ENCODE assay signal across 2 cellular contexts in the genomic region with DNA sequence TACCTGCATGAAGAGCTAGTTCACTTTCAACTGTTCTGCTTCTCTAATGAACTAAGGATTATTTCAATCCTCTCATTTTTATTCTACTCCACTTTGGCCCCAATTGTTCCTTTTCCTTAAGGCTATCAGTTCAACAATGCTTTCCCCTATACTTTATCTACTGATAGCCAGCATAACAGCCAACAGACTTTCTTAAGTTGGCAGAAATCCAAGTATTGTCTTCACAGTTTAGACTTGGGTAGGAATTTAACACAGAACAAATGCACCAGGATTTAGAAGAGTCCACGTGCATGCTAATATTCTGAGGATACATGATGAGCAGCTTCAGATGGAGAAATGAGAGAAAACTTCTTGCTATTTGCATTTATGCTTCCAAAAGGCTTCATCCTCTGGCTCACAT.
A peak's percentile ranks its signal among the peaks of the same experiment; 100 is the strongest.
TF ChIP-seq lines count a peak whose summit lies in the region.

No MANE protein-coding gene starts in this region.

TF ChIP-seq in SK-N-SH, 30 proteins besides CTCF, POLR2A, EP300 and RAD21 (continued from another document):
- TF ChIP-seq, protein P1, sequence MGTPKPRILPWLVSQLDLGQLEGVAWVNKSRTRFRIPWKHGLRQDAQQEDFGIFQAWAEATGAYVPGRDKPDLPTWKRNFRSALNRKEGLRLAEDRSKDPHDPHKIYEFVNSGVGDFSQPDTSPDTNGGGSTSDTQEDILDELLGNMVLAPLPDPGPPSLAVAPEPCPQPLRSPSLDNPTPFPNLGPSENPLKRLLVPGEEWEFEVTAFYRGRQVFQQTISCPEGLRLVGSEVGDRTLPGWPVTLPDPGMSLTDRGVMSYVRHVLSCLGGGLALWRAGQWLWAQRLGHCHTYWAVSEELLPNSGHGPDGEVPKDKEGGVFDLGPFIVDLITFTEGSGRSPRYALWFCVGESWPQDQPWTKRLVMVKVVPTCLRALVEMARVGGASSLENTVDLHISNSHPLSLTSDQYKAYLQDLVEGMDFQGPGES (IDR thresholded peaks at IDR 0.05; ENCODE audit: low read depth, low read length) = no peak
- 0 out of 2 replicates have a peak, but pooled peaks have one; percentile 25 for TF ChIP-seq GATA2 (CRISPR knock-in tag; IDR thresholded peaks at IDR 0.05)

TF ChIP-seq in SK-N-SH treated with all-trans-retinoic acid at 6 μM for 48 hours, 23 proteins besides CTCF, POLR2A, EP300 and RAD21 (continued from another document):
- TF ChIP-seq TCF4 (CRISPR knock-in tag; IDR thresholded peaks at IDR 0.05; ENCODE audit: borderline replicate concordance) = no peak
- no peak for TF ChIP-seq OSR1 (CRISPR knock-in tag; IDR thresholded peaks at IDR 0.05)
- TF ChIP-seq PPARA (CRISPR knock-in tag; IDR thresholded peaks at IDR 0.05; ENCODE audit: borderline replicate concordance) = no peak
- TF ChIP-seq CSDC2 (CRISPR knock-in tag; IDR thresholded peaks at IDR 0.05) = no peak
- TF ChIP-seq ZFP30 (CRISPR knock-in tag; IDR thresholded peaks at IDR 0.05) = no peak
- no peak for TF ChIP-seq GLIS3 (CRISPR knock-in tag; IDR thresholded peaks at IDR 0.05)
- TF ChIP-seq ZNF565 (CRISPR knock-in tag; conservative IDR thresholded peaks at IDR 0.05; ENCODE audit: low read depth) = no peak
- TF ChIP-seq ZNF8 (CRISPR knock-in tag; IDR thresholded peaks at IDR 0.05) = no peak
- no peak for TF ChIP-seq ZFP3 (CRISPR knock-in tag; IDR thresholded peaks at IDR 0.05)
- TF ChIP-seq BACH2 (CRISPR knock-in tag; IDR thresholded peaks at IDR 0.05; ENCODE audit: borderline replicate concordance) = no peak
- TF ChIP-seq ZNF70 (CRISPR knock-in tag; IDR thresholded peaks at IDR 0.05) = no peak
- TF ChIP-seq, protein P2, sequence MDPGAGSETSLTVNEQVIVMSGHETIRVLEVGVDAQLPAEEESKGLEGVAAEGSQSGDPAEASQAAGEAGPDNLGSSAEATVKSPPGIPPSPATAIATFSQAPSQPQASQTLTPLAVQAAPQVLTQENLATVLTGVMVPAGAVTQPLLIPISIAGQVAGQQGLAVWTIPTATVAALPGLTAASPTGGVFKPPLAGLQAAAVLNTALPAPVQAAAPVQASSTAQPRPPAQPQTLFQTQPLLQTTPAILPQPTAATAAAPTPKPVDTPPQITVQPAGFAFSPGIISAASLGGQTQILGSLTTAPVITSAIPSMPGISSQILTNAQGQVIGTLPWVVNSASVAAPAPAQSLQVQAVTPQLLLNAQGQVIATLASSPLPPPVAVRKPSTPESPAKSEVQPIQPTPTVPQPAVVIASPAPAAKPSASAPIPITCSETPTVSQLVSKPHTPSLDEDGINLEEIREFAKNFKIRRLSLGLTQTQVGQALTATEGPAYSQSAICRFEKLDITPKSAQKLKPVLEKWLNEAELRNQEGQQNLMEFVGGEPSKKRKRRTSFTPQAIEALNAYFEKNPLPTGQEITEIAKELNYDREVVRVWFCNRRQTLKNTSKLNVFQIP (CRISPR knock-in tag; IDR thresholded peaks at IDR 0.05; ENCODE audit: borderline replicate concordance, low read depth) = no peak
